Comparison of ENCODE assay signal across 9 cellular contexts in the genomic region with DNA sequence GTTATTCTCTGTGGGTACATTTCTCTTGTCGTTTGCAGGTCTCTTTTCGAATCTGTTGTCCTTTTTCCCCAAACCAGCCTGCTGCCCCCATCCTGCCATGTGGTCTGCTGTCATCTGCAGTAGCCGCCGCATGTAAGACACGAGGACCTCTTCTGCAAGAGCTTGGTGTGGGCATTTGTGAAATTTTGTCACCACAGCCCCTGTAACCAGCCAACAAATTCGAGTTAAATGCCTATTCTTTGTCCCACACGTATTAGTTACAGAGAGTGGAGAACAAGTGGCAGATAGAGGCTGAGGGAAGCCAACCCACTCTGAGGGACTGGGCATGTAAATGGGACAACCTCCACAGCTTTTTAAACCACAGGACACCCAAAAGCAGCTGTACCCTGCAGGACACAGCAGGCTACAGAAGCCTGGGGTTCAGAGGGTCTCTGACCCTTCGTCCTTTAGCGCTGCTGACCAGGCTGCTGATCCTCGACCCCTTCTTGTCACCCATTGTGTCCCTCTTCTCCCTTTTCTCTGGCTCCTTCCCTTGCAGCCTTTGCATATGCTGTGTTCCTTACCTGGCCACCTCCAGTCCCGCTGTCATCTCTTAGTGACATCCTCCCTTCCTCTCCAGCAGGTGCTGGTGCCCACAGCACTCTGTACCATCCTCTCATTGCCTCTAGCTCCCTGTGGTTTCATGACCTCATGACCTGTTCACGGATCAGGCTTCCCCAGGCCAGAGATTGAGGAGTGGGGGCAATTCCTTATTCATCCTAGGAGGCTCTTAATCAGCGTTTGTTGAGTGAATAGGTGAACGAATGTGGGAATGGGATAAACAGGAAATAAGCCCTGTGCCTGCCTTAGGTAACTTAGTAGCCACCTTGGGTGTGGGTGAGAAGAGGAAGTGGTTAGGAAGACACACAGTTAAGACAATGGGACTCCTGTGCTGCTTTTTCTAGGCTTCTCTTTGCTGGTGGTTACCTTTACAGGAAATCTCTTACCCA. TPM values are rescaled to one million over a fixed set of nuclear protein-coding genes. Genes with fewer than 3 reads are reported as not detected.
DNase-seq lines count a peak whose midpoint lies in the region; ATAC-seq and TF ChIP-seq lines count a peak whose summit lies in the region.
"Had no signal": no experiment of that assay in that cellular context is flagged by ENCODE, and none has a peak within 500 bp of the region (broad histone marks: within the 10 kb centered on the region; RNA-seq: fewer than 3 reads in every experiment).

No MANE protein-coding gene starts in this region.

- peaks cover 6% of the 10 kb centered on the region for H3K4me1 ChIP-seq in Karpas-422 (ENCODE audit: low read length)
- H3K4me1 ChIP-seq in endodermal cell (ENCODE audit: control insufficient read depth, insufficient read depth, low read length) = peaks cover 12% of the 10 kb centered on the region

- peaks cover 5% of the 10 kb centered on the region for H3K36me3 Mint-ChIP-seq in activated T-cell treated with anti-CD3 and anti-CD28 coated beads, Interleukin-2, amount 50 U/mL, for 4 hours (ENCODE audit: insufficient read depth)
- H3K36me3 Mint-ChIP-seq in nephron progenitor cell (ENCODE audit: low read depth) = no peaks in the 10 kb centered on the region
- peaks cover 2% of the 10 kb centered on the region for H3K36me3 Mint-ChIP-seq in endodermal cell (ENCODE audit: low read depth)

- WGBS in endodermal cell (ENCODE audit: insufficient coverage in 1 of 2, insufficient read length in 1 of 2), 2 experiments = 82 to 84% methylated on average over 10 to 14 of the region's 14 CpGs

- no peaks in the 10 kb centered on the region for H3K27me3 Mint-ChIP-seq in activated T-cell treated with anti-CD3 and anti-CD28 coated beads, Interleukin-2, amount 50 U/mL, for 4 hours (ENCODE audit: low read depth)
- H3K27me3 Mint-ChIP-seq in nephron progenitor cell (ENCODE audit: low read depth, poor library complexity) = peaks cover 17% of the 10 kb centered on the region
- peaks cover 62% of the 10 kb centered on the region for H3K27me3 Mint-ChIP-seq in endodermal cell (ENCODE audit: insufficient read depth)

- no peaks in the 10 kb centered on the region for H3K9me2 ChIP-seq in Karpas-422 (replicated peaks; ENCODE audit: insufficient read depth, low read length)

- peaks cover 84% of the 10 kb centered on the region for H3K4me1 Mint-ChIP-seq in activated T-cell treated with anti-CD3 and anti-CD28 coated beads, Interleukin-2, amount 50 U/mL, for 4 hours (ENCODE audit: low read depth)
- H3K4me1 Mint-ChIP-seq in nephron progenitor cell = peaks cover 4% of the 10 kb centered on the region
- peaks cover 21% of the 10 kb centered on the region for H3K4me1 Mint-ChIP-seq in endodermal cell

- H3K36me3 ChIP-seq in Karpas-422 (ENCODE audit: insufficient read depth, low read length) = no peaks in the 10 kb centered on the region
- peaks cover 6% of the 10 kb centered on the region for H3K36me3 ChIP-seq in endodermal cell (ENCODE audit: control insufficient read depth, insufficient read depth, low read length)

- H2AFZ ChIP-seq in Karpas-422 (ENCODE audit: low read length) = no peak overlapping the region

- no peak overlapping the region for H3K9ac ChIP-seq in Karpas-422 (ENCODE audit: low read length)
- no peak overlapping the region for H3K9ac ChIP-seq in endodermal cell (ENCODE audit: extremely low read depth, low read length, poor library complexity, severe bottlenecking)

- H3K27ac ChIP-seq in Karpas-422 (ENCODE audit: low read length) (no peak overlapping the region), endodermal cell (ENCODE audit: low read depth, low read length) (no peak overlapping the region)
- H3K27ac ChIP-seq: SK-N-MC had no signal

- peak; percentile 21 for DNase-seq in DMS153 (lab: John Stamatoyannopoulos, UW)
- no peak for DNase-seq in DMS153 treated with DMSO at 0.1 percent for 48 hours (lab: John Stamatoyannopoulos, UW; ENCODE audit: unreplicated experiment)
- DNase-seq in Karpas-422 = peak; percentile 54
- no peak for DNase-seq in activated T-cell treated with anti-CD3 and anti-CD28 coated beads, Interleukin-2, amount 50 U/mL, for 4 hours
- no peak for DNase-seq in nephron progenitor cell
- DNase-seq in endodermal cell = no peak

- TF ChIP-seq CTCF in nephron progenitor cell (IDR thresholded peaks at IDR 0.05) (peak; percentile 4), endodermal cell (conservative IDR thresholded peaks at IDR 0.05) (no peak)

- peak; percentile 39 to 49 for ATAC-seq in activated T-cell treated with anti-CD3 and anti-CD28 coated beads, Interleukin-2, amount 50 U/mL, for 4 hours
- no peak for ATAC-seq in GM21737 (IDR thresholded peaks at IDR 0.05; ENCODE audit: unreplicated experiment)
- no peak for ATAC-seq in HG02970 (IDR thresholded peaks at IDR 0.05; ENCODE audit: low FRiP score, unreplicated experiment)

- H3K9me3 ChIP-seq in Karpas-422 (ENCODE audit: low read length) (no peaks in the 10 kb centered on the region), endodermal cell (ENCODE audit: control insufficient read depth, low read length) (no peaks in the 10 kb centered on the region)

- no peaks in the 10 kb centered on the region for H4K20me1 ChIP-seq in Karpas-422 (ENCODE audit: insufficient read depth, low read depth, low read length)

- H3K9me3 Mint-ChIP-seq in activated T-cell treated with anti-CD3 and anti-CD28 coated beads, Interleukin-2, amount 50 U/mL, for 4 hours = no peaks in the 10 kb centered on the region
- H3K9me3 Mint-ChIP-seq in nephron progenitor cell = no peaks in the 10 kb centered on the region
- H3K9me3 Mint-ChIP-seq in endodermal cell = no peaks in the 10 kb centered on the region

- H3K27ac Mint-ChIP-seq in nephron progenitor cell (no peak overlapping the region), endodermal cell (no peak overlapping the region)

- peak overlapping the region; percentile 52 for H3K4me3 Mint-ChIP-seq in activated T-cell treated with anti-CD3 and anti-CD28 coated beads, Interleukin-2, amount 50 U/mL, for 4 hours
- H3K4me3 Mint-ChIP-seq in nephron progenitor cell (no peak overlapping the region), endodermal cell (no peak overlapping the region)

- no peak overlapping the region for H3K4me2 ChIP-seq in Karpas-422 (ENCODE audit: low read depth, low read length, poor library complexity, severe bottlenecking)

- no peaks in the 10 kb centered on the region for H3K79me2 ChIP-seq in Karpas-422 (ENCODE audit: low read length)

- H3K4me3 ChIP-seq in Karpas-422 (ENCODE audit: low read length) (no peak overlapping the region), endodermal cell (ENCODE audit: low read length) (no peak overlapping the region)
- H3K4me3 ChIP-seq: SK-N-MC had no signal

- H3K27me3 ChIP-seq in Karpas-422 (ENCODE audit: low read length) (no peaks in the 10 kb centered on the region), endodermal cell (ENCODE audit: control insufficient read depth, insufficient read depth, low read length, poor library complexity, severe bottlenecking) (no peaks in the 10 kb centered on the region)

RNA-seq across cellular contexts. Expression of a gene that starts 35.3 kb away (rescaled TPM):
- 0.37 and 0.94 TPM in 2 replicates for total RNA-seq in Karpas-422 (2014; rRNA removed; shearing (Covaris generic); ENCODE audit: low replicate concordance)
- total RNA-seq in activated T-cell treated with anti-CD3 and anti-CD28 coated beads, Interleukin-2, amount 50 U/mL, for 4 hours = 1 to 10 TPM; 4.2 to 7.0 (median 5.8) TPM
- 10 to 100 TPM; 35.8 to 45.7 TPM for total RNA-seq in endodermal cell
- 46.1 TPM for polyA plus RNA-seq in endodermal cell (2013, experiment 1 of 2)
- polyA plus RNA-seq in endodermal cell (2013, experiment 2 of 2) = 43.2 TPM

Comparison
In these comparisons a context has a peak if more than half of its experiments do, and no peak if none do; other contexts are left out.
1. DNase-seq: peak in DMS153 (single experiment) and Karpas-422 (single experiment); none in DMS153 treated with DMSO at 0.1 percent for 48 hours (single experiment), activated T-cell treated with anti-CD3 and anti-CD28 coated beads, Interleukin-2, amount 50 U/mL, for 4 hours (single experiment), nephron progenitor cell (single experiment) and endodermal cell (single experiment).
2. ATAC-seq: peak in activated T-cell treated with anti-CD3 and anti-CD28 coated beads, Interleukin-2, amount 50 U/mL, for 4 hours (2 of 2); none in GM21737 (single experiment) and HG02970 (single experiment).
3. RNA of a gene that starts 35.3 kb away (total RNA-seq): 35.8 to 45.7 TPM in endodermal cell; 4.2 to 7.0 TPM in activated T-cell treated with anti-CD3 and anti-CD28 coated beads, Interleukin-2, amount 50 U/mL, for 4 hours and 0.37 to 0.94 TPM in Karpas-422; every median in the first group is over 4 times any median in the second.